Comparison of ENCODE assay signal across 13 cellular contexts in the genomic region with DNA sequence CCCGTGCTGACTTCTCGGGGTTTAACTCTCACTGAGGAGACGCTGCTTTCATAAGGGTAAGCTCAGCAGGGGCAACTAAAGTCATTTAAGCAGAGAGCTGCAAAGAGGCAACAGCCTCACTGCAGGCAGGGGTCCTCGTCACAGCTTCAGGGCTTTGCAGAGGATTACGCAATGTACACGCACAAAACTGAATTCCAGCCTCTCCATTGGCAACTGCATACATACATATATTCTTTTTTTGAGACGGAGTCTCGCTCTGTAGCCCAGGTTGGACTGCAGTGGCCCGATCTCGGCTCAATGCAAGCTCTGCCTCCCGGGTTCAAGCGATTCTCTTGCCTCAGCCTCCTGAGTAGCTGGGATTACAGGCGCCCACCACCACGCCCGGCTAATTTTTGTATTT.
DNase-seq lines count a peak whose midpoint lies in the region; TF ChIP-seq lines count a peak whose summit lies in the region.
"Had no signal": no experiment of that assay in that cellular context is flagged by ENCODE, and none has a peak within 500 bp of the region (broad histone marks: within the 10 kb centered on the region; RNA-seq: fewer than 3 reads in every experiment).

No MANE protein-coding gene starts in this region.

- DNase-seq in AG10803 (ENCODE audit: low read depth) (peak; percentile 42), EH (ENCODE audit: low read depth) (peak; percentile 25), OCI-M1 (lab: John Stamatoyannopoulos, UW) (peak; percentile 19), fibroblast of pulmonary artery (ENCODE audit: low read depth) (peak; percentile 63), iPS-NIHi11 (ENCODE audit: low spot score) (no peak), UCSD-AML1 (lab: John Stamatoyannopoulos, UW; ENCODE audit: unreplicated experiment) (no peak), NCI-H128 (lab: John Stamatoyannopoulos, UW; ENCODE audit: unreplicated experiment) (no peak), NCI-H1694 (lab: John Stamatoyannopoulos, UW) (no peak)
- DNase-seq: central memory CD4-positive, alpha-beta T cell; DMS79 treated with DMSO at 0.1 percent for 48 hours; NCI-H524; psoas muscle; testis had no signal

- TF ChIP-seq CTCF in AG10803 (conservative IDR thresholded peaks at IDR 0.05; ENCODE audit: low read length) (0 out of 2 replicates have a peak, but pooled peaks have one; percentile 13), fibroblast of pulmonary artery (IDR thresholded peaks at IDR 0.05; ENCODE audit: low read length, missing control alignments) (peak; percentile 22)

- no peak overlapping the region for H3K4me3 ChIP-seq in AG10803 (ENCODE audit: low read length)
- no peak overlapping the region for H3K4me3 ChIP-seq in fibroblast of pulmonary artery (replicated peaks; ENCODE audit: low read depth, low read length)
- H3K4me3 ChIP-seq: psoas muscle, testis had no signal

Comparison
In these comparisons a context has a peak if more than half of its experiments do, and no peak if none do; other contexts are left out.
1. DNase-seq: peak in AG10803 (single experiment), EH (single experiment), OCI-M1 (single experiment) and fibroblast of pulmonary artery (single experiment); none in iPS-NIHi11 (single experiment), UCSD-AML1 (single experiment), NCI-H128 (single experiment) and NCI-H1694 (single experiment).